In the genomic region with DNA sequence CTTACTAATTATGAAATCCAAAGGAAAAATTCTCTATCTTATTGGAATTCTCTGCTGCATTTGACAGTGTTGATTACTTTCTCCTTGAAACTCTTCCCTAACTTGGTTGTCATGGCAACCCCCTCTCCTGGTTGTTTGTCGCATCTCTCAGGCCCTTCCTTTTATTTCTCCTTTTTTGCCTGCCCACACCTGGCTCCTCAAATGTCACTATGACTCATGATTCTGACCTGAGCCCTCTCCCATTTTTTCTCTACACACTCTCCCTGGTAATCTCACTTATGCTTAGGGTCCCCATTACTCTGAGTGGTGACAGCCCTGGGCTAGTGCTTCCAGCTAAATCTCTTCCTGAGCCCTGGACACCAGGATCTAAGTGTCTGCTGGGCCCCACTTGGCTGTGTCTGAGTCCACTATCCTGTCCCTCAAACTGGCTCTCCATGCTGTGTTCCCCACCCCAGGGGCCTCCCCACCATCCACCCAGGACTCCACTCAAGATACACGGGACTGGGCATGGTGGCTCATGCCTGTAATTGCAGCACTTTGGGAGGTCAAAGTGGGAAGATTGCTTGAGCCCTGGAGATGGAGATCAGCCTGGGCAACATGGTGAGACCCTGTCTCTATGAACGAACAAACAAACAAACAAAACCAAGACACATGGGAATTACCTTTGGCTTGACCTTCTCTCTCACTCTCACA, we compare ENCODE assay signal across 21 cellular contexts. TPM values are rescaled to one million over a fixed set of nuclear protein-coding genes. Genes with fewer than 3 reads are reported as not detected.
DNase-seq lines count a peak whose midpoint lies in the region; ATAC-seq and TF ChIP-seq lines count a peak whose summit lies in the region.
"Had no signal": no experiment of that assay in that cellular context is flagged by ENCODE, and none has a peak within 500 bp of the region (broad histone marks: within the 10 kb centered on the region; RNA-seq: fewer than 3 reads in every experiment).

No MANE protein-coding gene starts in this region.

- no peak overlapping the region for H3K9ac ChIP-seq in endodermal cell (ENCODE audit: extremely low read depth, low read length, poor library complexity, severe bottlenecking)

- ATAC-seq in Right ventricle myocardium superior (ENCODE audit: poor library complexity): no peak
- no peak for ATAC-seq in activated T-cell treated with anti-CD3 and anti-CD28 coated beads, Interleukin-2, amount 50 U/mL, for 4 hours
- ATAC-seq in omental fat pad (ENCODE audit: low FRiP score): no peak
- ATAC-seq in natural killer cell: no peak
- ATAC-seq: effector memory CD8-positive, alpha-beta T cell had no signal

- H3K27me3 ChIP-seq in endodermal cell (ENCODE audit: control insufficient read depth, insufficient read depth, low read length, poor library complexity, severe bottlenecking): no peaks in the 10 kb centered on the region
- H3K27me3 ChIP-seq: pancreas had no signal

- no peak overlapping the region for H3K27ac ChIP-seq in endodermal cell (ENCODE audit: low read depth, low read length)
- H3K27ac ChIP-seq: pancreas had no signal

- H3K4me3 ChIP-seq in endodermal cell (ENCODE audit: low read length): no peak overlapping the region
- H3K4me3 ChIP-seq: lung, pancreas had no signal

- WGBS in endodermal cell (ENCODE audit: insufficient coverage in 1 of 2, insufficient read length in 1 of 2), 2 experiments: 64 to 69% methylated on average over 2 to 3 of the region's 3 CpGs

- no peak overlapping the region for H3K27ac Mint-ChIP-seq in endodermal cell
- no peak overlapping the region for H3K27ac Mint-ChIP-seq in natural killer cell
- H3K27ac Mint-ChIP-seq: CD4-positive, alpha-beta T cell; effector memory CD8-positive, alpha-beta T cell had no signal

- H3K27me3 Mint-ChIP-seq in endodermal cell (ENCODE audit: insufficient read depth) (no peaks in the 10 kb centered on the region), natural killer cell (ENCODE audit: low read depth in 2 of 2) (no peaks in the 10 kb centered on the region)
- H3K27me3 Mint-ChIP-seq in activated T-cell treated with anti-CD3 and anti-CD28 coated beads, Interleukin-2, amount 50 U/mL, for 4 hours (ENCODE audit: low read depth): no peaks in the 10 kb centered on the region
- H3K27me3 Mint-ChIP-seq: CD4-positive, alpha-beta T cell; central memory CD8-positive, alpha-beta T cell; effector memory CD8-positive, alpha-beta T cell had no signal

- H3K9me3 ChIP-seq in endodermal cell (ENCODE audit: control insufficient read depth, low read length): no peaks in the 10 kb centered on the region
- H3K9me3 ChIP-seq: pancreas had no signal

- intact Hi-C loops in cardiac septum (cut with DNase I) (no loop called here), Right ventricle myocardium superior (cut with DNase I) (no loop called here), natural killer cell (cut with micrococcal nuclease) (no loop called here)

- H3K9me3 Mint-ChIP-seq in endodermal cell (no peaks in the 10 kb centered on the region), natural killer cell (no peaks in the 10 kb centered on the region)
- H3K9me3 Mint-ChIP-seq in activated T-cell treated with anti-CD3 and anti-CD28 coated beads, Interleukin-2, amount 50 U/mL, for 4 hours: no peaks in the 10 kb centered on the region
- H3K9me3 Mint-ChIP-seq: CD4-positive, alpha-beta T cell; central memory CD8-positive, alpha-beta T cell; effector memory CD8-positive, alpha-beta T cell had no signal

- no peaks in the 10 kb centered on the region for H3K4me1 Mint-ChIP-seq in endodermal cell
- no peaks in the 10 kb centered on the region for H3K4me1 Mint-ChIP-seq in activated T-cell treated with anti-CD3 and anti-CD28 coated beads, Interleukin-2, amount 50 U/mL, for 4 hours (ENCODE audit: low read depth)
- H3K4me1 Mint-ChIP-seq in natural killer cell: no peaks in the 10 kb centered on the region
- H3K4me1 Mint-ChIP-seq: central memory CD8-positive, alpha-beta T cell had no signal

- peaks cover 14% of the 10 kb centered on the region for H3K36me3 ChIP-seq in endodermal cell (ENCODE audit: control insufficient read depth, insufficient read depth, low read length)
- H3K36me3 ChIP-seq: pancreas had no signal

- DNase-seq in cardiac septum (ENCODE audit: low spot score) (peak; percentile 69), Right ventricle myocardium superior (no peak), NCI-H2196 treated with DMSO at 0.1 percent for 48 hours (lab: John Stamatoyannopoulos, UW; ENCODE audit: unreplicated experiment) (peak; percentile 29), endodermal cell (peak; percentile 66), omental fat pad (ENCODE audit: low spot score) (no peak), natural killer cell (no peak), NCI-H748 (lab: John Stamatoyannopoulos, UW; ENCODE audit: unreplicated experiment) (no peak)
- no peak for DNase-seq in activated T-cell treated with anti-CD3 and anti-CD28 coated beads, Interleukin-2, amount 50 U/mL, for 4 hours
- DNase-seq: activated CD4-positive, CD25-positive, alpha-beta regulatory T cell treated with anti-CD3 and anti-CD28 coated beads, Interleukin-2, amount 50 U/mL, for 72 hours; effector memory CD8-positive, alpha-beta T cell; EL; NCI-H1436 treated with DMSO at 0.1 percent for 48 hours; NCI-H510A; pancreas; stimulated activated CD4-positive, alpha-beta T cell treated with anti-CD3 and anti-CD28 coated beads, Interleukin-2, amount 100 ng/mL, for 48 hours had no signal

- H3K4me1 ChIP-seq in endodermal cell (ENCODE audit: control insufficient read depth, insufficient read depth, low read length): no peaks in the 10 kb centered on the region
- H3K4me1 ChIP-seq: pancreas had no signal

- TF ChIP-seq CTCF in endodermal cell (conservative IDR thresholded peaks at IDR 0.05): peak; percentile 17
- no peak for TF ChIP-seq CTCF in omental fat pad (IDR thresholded peaks at IDR 0.05)
- TF ChIP-seq CTCF in natural killer cell (IDR thresholded peaks at IDR 0.05): no peak

- H3K4me3 Mint-ChIP-seq in endodermal cell: no peak overlapping the region
- H3K4me3 Mint-ChIP-seq in activated T-cell treated with anti-CD3 and anti-CD28 coated beads, Interleukin-2, amount 50 U/mL, for 4 hours: no peak overlapping the region
- no peak overlapping the region for H3K4me3 Mint-ChIP-seq in natural killer cell
- H3K4me3 Mint-ChIP-seq: CD4-positive, alpha-beta T cell; central memory CD8-positive, alpha-beta T cell; effector memory CD8-positive, alpha-beta T cell had no signal

- H3K36me3 Mint-ChIP-seq in endodermal cell (ENCODE audit: low read depth): peaks cover 7% of the 10 kb centered on the region
- H3K36me3 Mint-ChIP-seq in activated T-cell treated with anti-CD3 and anti-CD28 coated beads, Interleukin-2, amount 50 U/mL, for 4 hours (ENCODE audit: insufficient read depth): peaks cover 3% of the 10 kb centered on the region
- no peaks in the 10 kb centered on the region for H3K36me3 Mint-ChIP-seq in natural killer cell

RNA-seq across cellular contexts. Expression of gene NNAT, which starts 16.5 kb away (rescaled TPM):
- total RNA-seq in cardiac septum (not detected), Right ventricle myocardium superior (not detected), endodermal cell (10 to 100 TPM; 16.8 to 27.3 TPM), omental fat pad (10 to 100 TPM in 3 of 4 donors, 1 to 10 TPM in 1; 7.4 to 44.4 (median 23.2) TPM), natural killer cell (not detected)
- 413 TPM for polyA plus RNA-seq in endodermal cell (2013, experiment 1 of 2)
- polyA plus RNA-seq in endodermal cell (2013, experiment 2 of 2): 384 TPM
- total RNA-seq in activated T-cell treated with anti-CD3 and anti-CD28 coated beads, Interleukin-2, amount 50 U/mL, for 4 hours: under 1 TPM in 1 of 3 donors, not detected in 2; 0.42 TPM
- total RNA-seq: CD4-positive, alpha-beta T cell; MCF 10A; OCI-LY7; SK-MEL-5 had no signal

RNA-seq across cellular contexts. Expression of gene BLCAP, which starts 23.1 kb away (rescaled TPM):
- total RNA-seq in cardiac septum: 89.3 TPM
- total RNA-seq in Right ventricle myocardium superior: 90.2 TPM
- total RNA-seq in endodermal cell: 10 to 100 TPM; 32.5 to 56.5 TPM
- polyA plus RNA-seq in endodermal cell (2013, experiment 1 of 2): 51.9 TPM
- polyA plus RNA-seq in endodermal cell (2013, experiment 2 of 2): 45.0 TPM
- 10 to 100 TPM; 31.8 to 37.9 (median 32.1) TPM for total RNA-seq in activated T-cell treated with anti-CD3 and anti-CD28 coated beads, Interleukin-2, amount 50 U/mL, for 4 hours
- total RNA-seq in omental fat pad: 100 to 1,000 TPM in 2 of 4 donors, 10 to 100 TPM in 2; 58.6 to 197 (median 82.1) TPM
- 10 to 100 TPM; 60.4 to 80.1 (median 77.9) TPM for total RNA-seq in natural killer cell

Comparison
In these comparisons a context has a peak if more than half of its experiments do, and no peak if none do; other contexts are left out.
1. DNase-seq: peak in cardiac septum (single experiment), NCI-H2196 treated with DMSO at 0.1 percent for 48 hours (single experiment) and endodermal cell (single experiment); none in Right ventricle myocardium superior (single experiment), activated T-cell treated with anti-CD3 and anti-CD28 coated beads, Interleukin-2, amount 50 U/mL, for 4 hours (single experiment), omental fat pad (single experiment), natural killer cell (single experiment) and NCI-H748 (single experiment).